Comparison of ENCODE assay signal across 1 cellular context in genomic region chr1:101365186-101365585, GRCh38.
TF ChIP-seq lines count a peak whose summit lies in the region.

No MANE protein-coding gene starts in this region.

TF ChIP-seq in SK-N-SH treated with all-trans-retinoic acid at 6 μM for 48 hours, 23 proteins besides CTCF, POLR2A, EP300 and RAD21 (continued from another document):
- no peak for TF ChIP-seq ZNF8 (CRISPR knock-in tag; IDR thresholded peaks at IDR 0.05)
- TF ChIP-seq, protein P1, sequence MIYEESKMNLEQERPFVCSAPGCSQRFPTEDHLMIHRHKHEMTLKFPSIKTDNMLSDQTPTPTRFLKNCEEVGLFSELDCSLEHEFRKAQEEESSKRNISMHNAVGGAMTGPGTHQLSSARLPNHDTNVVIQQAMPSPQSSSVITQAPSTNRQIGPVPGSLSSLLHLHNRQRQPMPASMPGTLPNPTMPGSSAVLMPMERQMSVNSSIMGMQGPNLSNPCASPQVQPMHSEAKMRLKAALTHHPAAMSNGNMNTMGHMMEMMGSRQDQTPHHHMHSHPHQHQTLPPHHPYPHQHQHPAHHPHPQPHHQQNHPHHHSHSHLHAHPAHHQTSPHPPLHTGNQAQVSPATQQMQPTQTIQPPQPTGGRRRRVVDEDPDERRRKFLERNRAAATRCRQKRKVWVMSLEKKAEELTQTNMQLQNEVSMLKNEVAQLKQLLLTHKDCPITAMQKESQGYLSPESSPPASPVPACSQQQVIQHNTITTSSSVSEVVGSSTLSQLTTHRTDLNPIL (CRISPR knock-in tag; IDR thresholded peaks at IDR 0.05; ENCODE audit: low read depth), result no peak
- TF ChIP-seq TOX (CRISPR knock-in tag; IDR thresholded peaks at IDR 0.05; ENCODE audit: borderline replicate concordance), result no peak
- no peak for TF ChIP-seq RARB (CRISPR knock-in tag; IDR thresholded peaks at IDR 0.05)
- no peak for TF ChIP-seq ESRRG (CRISPR knock-in tag; IDR thresholded peaks at IDR 0.05)
- TF ChIP-seq ZFP3 (CRISPR knock-in tag; IDR thresholded peaks at IDR 0.05), result no peak
- no peak for TF ChIP-seq CSRNP3 (CRISPR knock-in tag; IDR thresholded peaks at IDR 0.05)
- no peak for TF ChIP-seq ZFP30 (CRISPR knock-in tag; IDR thresholded peaks at IDR 0.05)
TF ChIP-seq in SK-N-SH treated with all-trans-retinoic acid at 6 μM for 48 hours: peak in this region for 0.
